In the genomic region with DNA sequence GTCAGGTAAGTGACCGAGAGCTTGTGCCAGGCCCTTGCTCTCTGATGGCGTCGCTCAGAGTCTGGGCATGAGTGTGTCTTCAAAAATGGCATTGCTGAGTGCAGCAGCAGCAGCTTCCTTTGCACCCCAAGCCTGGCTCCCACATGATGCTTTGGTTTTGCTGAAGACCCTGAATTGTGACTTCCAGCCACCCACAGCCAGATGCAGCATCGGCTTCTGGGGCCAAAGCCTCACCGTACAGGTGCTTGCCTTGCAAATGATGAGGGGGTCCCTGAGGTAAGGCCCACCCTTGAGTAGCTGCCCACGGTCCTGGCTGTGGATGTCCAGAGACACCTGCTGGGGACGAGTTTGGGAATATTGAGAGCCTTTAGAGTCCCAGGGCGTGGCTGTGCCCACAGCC, we compare ENCODE assay signal across 22 cellular contexts. TPM values are rescaled to one million over a fixed set of nuclear protein-coding genes. Genes with fewer than 3 reads are reported as not detected.
DNase-seq lines count a peak whose midpoint lies in the region; ATAC-seq and TF ChIP-seq lines count a peak whose summit lies in the region.
"Had no signal": no experiment of that assay in that cellular context is flagged by ENCODE, and none has a peak within 500 bp of the region (broad histone marks: within the 10 kb centered on the region; RNA-seq: fewer than 3 reads in every experiment).

No MANE protein-coding gene starts in this region.

- H3K4me1 Mint-ChIP-seq in natural killer cell treated with Interleukin-12 subunit alpha and Interleukin-12 subunit beta and Interleukin-15 and Interleukin-18, amount 100 ng/mL, for 72 hours (ENCODE audit: low read depth in 2 of 2), result no peaks in the 10 kb centered on the region
- H3K4me1 Mint-ChIP-seq in natural killer cell, result no peaks in the 10 kb centered on the region
- peaks cover 0 to 2% of the 10 kb centered on the region in 2 donors for H3K4me1 Mint-ChIP-seq in stimulated activated naive B cell treated with anti-CD40 and anti-IgM and Interleukin-4, amounts not matched to agents 10 μg/mL and 1 μg/mL and 100 μg/mL, for 72 hours
- H3K4me1 Mint-ChIP-seq: B cell; CD4-positive, CD25-positive, alpha-beta regulatory T cell had no signal

- H3K9me3 Mint-ChIP-seq in natural killer cell treated with Interleukin-12 subunit alpha and Interleukin-12 subunit beta and Interleukin-15 and Interleukin-18, amount 100 ng/mL, for 72 hours, result no peaks in the 10 kb centered on the region
- no peaks in the 10 kb centered on the region for H3K9me3 Mint-ChIP-seq in natural killer cell
- peaks cover 5% of the 10 kb centered on the region in 2 donors for H3K9me3 Mint-ChIP-seq in stimulated activated naive B cell treated with anti-CD40 and anti-IgM and Interleukin-4, amounts not matched to agents 10 μg/mL and 1 μg/mL and 100 μg/mL, for 72 hours

- no peak for ATAC-seq in Right ventricle myocardium inferior
- no peak for ATAC-seq in natural killer cell treated with Interleukin-12 subunit alpha and Interleukin-12 subunit beta and Interleukin-15 and Interleukin-18, amount 100 ng/mL, for 72 hours
- no peak for ATAC-seq in natural killer cell
- no peak for ATAC-seq in HG03095 (IDR thresholded peaks at IDR 0.05; ENCODE audit: unreplicated experiment)
- ATAC-seq in stimulated activated naive B cell treated with anti-CD40 and anti-IgM and Interleukin-4, amounts not matched to agents 10 μg/mL and 1 μg/mL and 100 μg/mL, for 72 hours (replicated peaks), result no peak
- ATAC-seq: CD8-positive, alpha-beta T cell; GM12878 had no signal

- H3K4me3 ChIP-seq in left ventricle myocardium inferior, result no peak overlapping the region
- H3K4me3 ChIP-seq: BLaER1, GM12878, GM23248 had no signal

- no peaks in the 10 kb centered on the region for H3K4me1 ChIP-seq in left ventricle myocardium inferior

- no peaks in the 10 kb centered on the region for H3K36me3 Mint-ChIP-seq in natural killer cell treated with Interleukin-12 subunit alpha and Interleukin-12 subunit beta and Interleukin-15 and Interleukin-18, amount 100 ng/mL, for 72 hours
- H3K36me3 Mint-ChIP-seq in natural killer cell, result no peaks in the 10 kb centered on the region
- no peaks in the 10 kb centered on the region for H3K36me3 Mint-ChIP-seq in stimulated activated naive B cell treated with anti-CD40 and anti-IgM and Interleukin-4, amounts not matched to agents 10 μg/mL and 1 μg/mL and 100 μg/mL, for 72 hours
- H3K36me3 Mint-ChIP-seq: CD4-positive, CD25-positive, alpha-beta regulatory T cell; CD8-positive, alpha-beta T cell had no signal

- H3K27me3 ChIP-seq in left ventricle myocardium inferior (ENCODE audit: low read depth), result no peaks in the 10 kb centered on the region
- H3K27me3 ChIP-seq: BLaER1 had no signal

- no peak overlapping the region for H3K27ac ChIP-seq in left ventricle myocardium inferior (replicated peaks)
- H3K27ac ChIP-seq: 22Rv1, BLaER1, C4-2B, GM23248 had no signal

- intact Hi-C loops in Right ventricle myocardium inferior (cut with DNase I) (no loop called here), left ventricle myocardium inferior (cut with micrococcal nuclease) (no loop called here), natural killer cell (cut with micrococcal nuclease) (no loop called here), posterior vena cava (cut with DNase I) (no loop called here)

- H3K36me3 ChIP-seq in left ventricle myocardium inferior, result no peaks in the 10 kb centered on the region
- H3K36me3 ChIP-seq: BLaER1 had no signal

- H3K4me3 Mint-ChIP-seq in natural killer cell treated with Interleukin-12 subunit alpha and Interleukin-12 subunit beta and Interleukin-15 and Interleukin-18, amount 100 ng/mL, for 72 hours, result no peak overlapping the region
- H3K4me3 Mint-ChIP-seq in natural killer cell, result no peak overlapping the region
- H3K4me3 Mint-ChIP-seq in stimulated activated naive B cell treated with anti-CD40 and anti-IgM and Interleukin-4, amounts not matched to agents 10 μg/mL and 1 μg/mL and 100 μg/mL, for 72 hours, result no peak overlapping the region
- H3K4me3 Mint-ChIP-seq: B cell; CD4-positive, CD25-positive, alpha-beta regulatory T cell; CD8-positive, alpha-beta T cell had no signal

- TF ChIP-seq CTCF in left ventricle myocardium inferior (IDR thresholded peaks at IDR 0.05; ENCODE audit: borderline replicate concordance) (no peak), natural killer cell (IDR thresholded peaks at IDR 0.05) (no peak)

- H3K9me3 ChIP-seq in left ventricle myocardium inferior (replicated peaks), result no peaks in the 10 kb centered on the region
- H3K9me3 ChIP-seq: BLaER1 had no signal

- peak; percentile 33 for DNase-seq in Right ventricle myocardium inferior (ENCODE audit: missing footprints)
- DNase-seq in left ventricle myocardium inferior, result no peak
- peak; percentile 5 for DNase-seq in natural killer cell treated with Interleukin-12 subunit alpha and Interleukin-12 subunit beta and Interleukin-15 and Interleukin-18, amount 100 ng/mL, for 72 hours (ENCODE audit: low spot score)
- no peak for DNase-seq in natural killer cell
- peak; percentile 58 for DNase-seq in posterior vena cava (ENCODE audit: low spot score)
- no peak for DNase-seq in stimulated activated naive B cell treated with anti-CD40 and anti-IgM and Interleukin-4, amounts not matched to agents 10 μg/mL and 1 μg/mL and 100 μg/mL, for 72 hours
- no peak for DNase-seq in COR-L47 (lab: John Stamatoyannopoulos, UW)
- DNase-seq: CD4-positive, CD25-positive, alpha-beta regulatory T cell; CD8-positive, alpha-beta T cell; DMS 273 treated with DMSO at 0.1 percent for 48 hours; DMS79; EL; GDM1; GM23248; H7; HCEC 1CT had no signal

- peaks cover 9 to 21% of the 10 kb centered on the region in 2 donors for H3K27me3 Mint-ChIP-seq in natural killer cell treated with Interleukin-12 subunit alpha and Interleukin-12 subunit beta and Interleukin-15 and Interleukin-18, amount 100 ng/mL, for 72 hours
- peaks cover 7 to 22% of the 10 kb centered on the region in 2 donors for H3K27me3 Mint-ChIP-seq in natural killer cell (ENCODE audit: low read depth in 2 of 2)
- peaks cover 13 to 16% of the 10 kb centered on the region in 2 donors for H3K27me3 Mint-ChIP-seq in stimulated activated naive B cell treated with anti-CD40 and anti-IgM and Interleukin-4, amounts not matched to agents 10 μg/mL and 1 μg/mL and 100 μg/mL, for 72 hours
- H3K27me3 Mint-ChIP-seq: B cell had no signal

- no peak overlapping the region for H3K27ac Mint-ChIP-seq in natural killer cell treated with Interleukin-12 subunit alpha and Interleukin-12 subunit beta and Interleukin-15 and Interleukin-18, amount 100 ng/mL, for 72 hours
- H3K27ac Mint-ChIP-seq in natural killer cell, result no peak overlapping the region
- H3K27ac Mint-ChIP-seq in stimulated activated naive B cell treated with anti-CD40 and anti-IgM and Interleukin-4, amounts not matched to agents 10 μg/mL and 1 μg/mL and 100 μg/mL, for 72 hours, result no peak overlapping the region
- H3K27ac Mint-ChIP-seq: B cell; CD4-positive, CD25-positive, alpha-beta regulatory T cell; CD8-positive, alpha-beta T cell had no signal

RNA-seq across cellular contexts. Expression of a gene that starts 57.9 kb away (rescaled TPM):
- total RNA-seq in Right ventricle myocardium inferior (1.6 TPM), left ventricle myocardium inferior (1.7 TPM), natural killer cell (under 1 TPM; 0.19 to 0.45 (median 0.20) TPM), posterior vena cava (under 1 TPM; 0.60 to 0.62 TPM)
- under 1 TPM in 1 of 2 donors, not detected in 1; 0.05 TPM for total RNA-seq in natural killer cell treated with Interleukin-12 subunit alpha and Interleukin-12 subunit beta and Interleukin-15 and Interleukin-18, amount 100 ng/mL, for 72 hours
- total RNA-seq: GM12878, GM23248 had no signal

Comparison
In these comparisons a context has a peak if more than half of its experiments do, and no peak if none do; other contexts are left out.
1. DNase-seq: peak in Right ventricle myocardium inferior (single experiment), natural killer cell treated with Interleukin-12 subunit alpha and Interleukin-12 subunit beta and Interleukin-15 and Interleukin-18, amount 100 ng/mL, for 72 hours (single experiment) and posterior vena cava (single experiment); none in left ventricle myocardium inferior (single experiment), natural killer cell (single experiment), stimulated activated naive B cell treated with anti-CD40 and anti-IgM and Interleukin-4, amounts not matched to agents 10 μg/mL and 1 μg/mL and 100 μg/mL, for 72 hours (single experiment) and COR-L47 (single experiment).